12 cellular contexts compared by ENCODE assay signal in genomic region chr18:8695932-8696510, GRCh38. TPM values are rescaled to one million over a fixed set of nuclear protein-coding genes. Genes with fewer than 3 reads are reported as not detected.
DNase-seq lines count a peak whose midpoint lies in the region; ATAC-seq and TF ChIP-seq lines count a peak whose summit lies in the region.
"Had no signal": no experiment of that assay in that cellular context is flagged by ENCODE, and none has a peak within 500 bp of the region (broad histone marks: within the 10 kb centered on the region; RNA-seq: fewer than 3 reads in every experiment).

No MANE protein-coding gene starts in this region.

- no TSS peak for BruUV-seq in Calu3 (replicated peaks; lab: Mats Ljungman, UMichigan)

- no peak overlapping the region for H3K4me3 Mint-ChIP-seq in Calu3 (ENCODE audit: low read depth, unreplicated experiment)

- H3K36me3 Mint-ChIP-seq in Calu3 (ENCODE audit: insufficient read depth, unreplicated experiment) = peaks cover 4% of the 10 kb centered on the region

- no peak overlapping the region for H3K27ac Mint-ChIP-seq in Calu3 (ENCODE audit: unreplicated experiment)

- POLR2A ChIA-PET in GM10248 (lab: Yijun Ruan, JAX) = no interaction called here

- H3K4me1 ChIP-seq in esophagus muscularis mucosa = no peaks in the 10 kb centered on the region
- H3K4me1 ChIP-seq: heart right ventricle, lower lobe of right lung had no signal

- ATAC-seq in GM18505 (IDR thresholded peaks at IDR 0.05; ENCODE audit: unreplicated experiment) (peak; percentile 61), GM21723 (IDR thresholded peaks at IDR 0.05; ENCODE audit: unreplicated experiment) (peak; percentile 78), HG03439 (IDR thresholded peaks at IDR 0.05; ENCODE audit: unreplicated experiment) (peak; percentile 54), GM21515 (IDR thresholded peaks at IDR 0.05; ENCODE audit: unreplicated experiment) (no peak)

- no peaks in the 10 kb centered on the region for H3K27me3 Mint-ChIP-seq in Calu3 (ENCODE audit: unreplicated experiment)

- H3K9me3 Mint-ChIP-seq in Calu3 (ENCODE audit: low read depth, unreplicated experiment) = no peaks in the 10 kb centered on the region

- no peaks in the 10 kb centered on the region for H3K36me3 ChIP-seq in esophagus muscularis mucosa
- H3K36me3 ChIP-seq: heart right ventricle, lower lobe of right lung, ovary had no signal

- H3K4me3 ChIP-seq in esophagus muscularis mucosa = no peak overlapping the region
- H3K4me3 ChIP-seq: heart right ventricle, lower lobe of right lung, ovary had no signal

- TF ChIP-seq CTCF in esophagus muscularis mucosa (IDR thresholded peaks at IDR 0.05) (no peak), GM10248 (IDR thresholded peaks at IDR 0.05; ENCODE audit: control extremely low read depth, extremely low read depth, low read depth, missing control alignments) (no peak), Calu3 (IDR thresholded peaks at IDR 0.05; ENCODE audit: unreplicated experiment) (no peak)

- H3K4me1 Mint-ChIP-seq in Calu3 (ENCODE audit: low read depth, unreplicated experiment) = no peaks in the 10 kb centered on the region

- intact Hi-C loops in esophagus muscularis mucosa (cut with DNase I) (loop anchor here (1.0 kb wide), 1 partner anchor 292 kb away; no protein-coding TSS in a partner anchor), Calu3 (cut with micrococcal nuclease; ENCODE audit: unreplicated experiment) (loop anchor here (2.0 kb wide), 1 partner anchor 287 kb away; no protein-coding TSS in a partner anchor)

- WGBS in esophagus muscularis mucosa = 74% methylated on average over 3 of the region's 3 CpGs

- no peaks in the 10 kb centered on the region for H3K27me3 ChIP-seq in esophagus muscularis mucosa
- H3K27me3 ChIP-seq: ovary had no signal

- no peak for TF ChIP-seq POLR2A in GM18505 (IDR thresholded peaks at IDR 0.05; ENCODE audit: borderline replicate concordance, extremely low read depth, insufficient read depth, insufficient read length)
- TF ChIP-seq POLR2A in esophagus muscularis mucosa (IDR thresholded peaks at IDR 0.05; ENCODE audit: low read depth) = no peak

- H3K9me3 ChIP-seq in esophagus muscularis mucosa = no peaks in the 10 kb centered on the region
- H3K9me3 ChIP-seq: heart right ventricle, lower lobe of right lung, ovary had no signal

- TF ChIP-seq EP300 in esophagus muscularis mucosa (IDR thresholded peaks at IDR 0.05) = no peak

- DNase-seq in esophagus muscularis mucosa (ENCODE audit: extremely low spot score) (peak; percentile 55), AG08396 (ENCODE audit: low spot score) (no peak), GM10248 (ENCODE audit: extremely low spot score) (no peak), Calu3 (no peak)

- CTCF ChIA-PET in GM10248 (lab: Yijun Ruan, JAX) (interaction anchor here (0.7 to 2.8 kb wide), 26 partner anchors 8 to 360 kb away, joined by 3 to 42 read pairs (median 5); no protein-coding TSS in a partner anchor), Calu3 (lab: Charles Lee) (interaction anchor here (0.6 to 1.3 kb wide), 7 partner anchors 12 to 826 kb away, joined by 3 to 13 read pairs (median 4); no protein-coding TSS in a partner anchor)

- H3K27ac ChIP-seq in esophagus muscularis mucosa (replicated peaks in 1 of 4) = no peak overlapping the region
- H3K27ac ChIP-seq: heart right ventricle, lower lobe of right lung, ovary, VCaP had no signal

RNA-seq across cellular contexts. Expression of gene MTCL1, which starts 9.3 kb away (rescaled TPM):
- total RNA-seq in esophagus muscularis mucosa (10 to 100 TPM; 32.3 to 48.0 (median 38.6) TPM), Calu3 (2022) (297 and 314 TPM in 2 replicates)
